11 cellular contexts compared by ENCODE assay signal in genomic region chr5:15807861-15808260, GRCh38.
A peak's percentile ranks its signal among the peaks of the same experiment; 100 is the strongest.
DNase-seq lines count a peak whose midpoint lies in the region; ATAC-seq, FAIRE-seq and TF ChIP-seq lines count a peak whose summit lies in the region.
"Had no signal": no experiment of that assay in that cellular context is flagged by ENCODE, and none has a peak within 500 bp of the region (broad histone marks: within the 10 kb centered on the region; RNA-seq: fewer than 3 reads in every experiment).

No MANE protein-coding gene starts in this region.

- H3K27ac Mint-ChIP-seq in T-cell (no peak overlapping the region), progenitor cell of endocrine pancreas (no peak overlapping the region)
- H3K27ac Mint-ChIP-seq: activated B cell treated with CpG ODN at 0.5 μM for 24 hours; stimulated activated naive B cell treated with anti-CD40 and anti-IgM and Interleukin-4, amounts not matched to agents 10 μg/mL and 1 μg/mL and 100 μg/mL, for 72 hours had no signal

- no peak overlapping the region for H2BK120ac ChIP-seq in mesenchymal stem cell (ENCODE audit: low read depth, low read length)

- H3K36me3 ChIP-seq in BE2C (no peaks in the 10 kb centered on the region), endothelial cell of umbilical vein (ENCODE audit: control insufficient read depth in 2 of 2, extremely low read depth in 1 of 2, insufficient read depth in 2 of 2, low read length in 2 of 2) (no peaks in the 10 kb centered on the region), mesenchymal stem cell (ENCODE audit: control insufficient read depth in 1 of 2, insufficient read depth in 2 of 2, low read depth in 1 of 2, low read length in 2 of 2) (no peaks in the 10 kb centered on the region)

- POLR2A ChIA-PET in endothelial cell of umbilical vein (lab: Charles Lee) (interaction anchor here (0.9 kb wide), 1 partner anchor 13 kb away, joined by 3 read pairs; no protein-coding TSS in a partner anchor), T-cell (lab: Charles Lee) (no interaction called here)

- no TSS peak for BruUV-seq in endothelial cell of umbilical vein (replicated peaks; lab: Mats Ljungman, UMichigan)

- no peak overlapping the region for H3K4ac ChIP-seq in mesenchymal stem cell (ENCODE audit: low read depth in 1 of 2, low read length in 2 of 2)

- dilution Hi-C loops in endothelial cell of umbilical vein (cut with MboI; ENCODE audit: extremely low pct_ligation_motif_present, low sequenced_read_pairs) = no loop called here

- H2BK12ac ChIP-seq in mesenchymal stem cell (ENCODE audit: low read length in 2 of 2) = no peak overlapping the region

- H3K27me3 ChIP-seq in BE2C = no peaks in the 10 kb centered on the region
- no peaks in the 10 kb centered on the region for H3K27me3 ChIP-seq in endothelial cell of umbilical vein (ENCODE audit: control insufficient read depth in 2 of 2, insufficient read depth in 2 of 2, low read length in 2 of 2)
- H3K27me3 ChIP-seq in mesenchymal stem cell (ENCODE audit: control insufficient read depth in 1 of 2, insufficient read depth in 1 of 2, low read length in 2 of 2) = no peaks in the 10 kb centered on the region

- H3K4me3 Mint-ChIP-seq in T-cell (no peak overlapping the region), progenitor cell of endocrine pancreas (ENCODE audit: low read depth) (no peak overlapping the region)
- H3K4me3 Mint-ChIP-seq: activated B cell treated with CpG ODN at 0.5 μM for 24 hours; stimulated activated naive B cell treated with anti-CD40 and anti-IgM and Interleukin-4, amounts not matched to agents 10 μg/mL and 1 μg/mL and 100 μg/mL, for 72 hours had no signal

- H4K8ac ChIP-seq in mesenchymal stem cell (ENCODE audit: low read length) = no peak overlapping the region

- no peaks in the 10 kb centered on the region for H3K9me1 ChIP-seq in endothelial cell of umbilical vein (replicated peaks; ENCODE audit: control insufficient read depth, extremely low read depth, insufficient read depth, low read length)

- H3K9ac ChIP-seq in endothelial cell of umbilical vein (replicated peaks; ENCODE audit: extremely low read depth, insufficient read depth, low read length) (peak overlapping the region; percentile 8), mesenchymal stem cell (ENCODE audit: low read length) (peak overlapping the region; percentile 69)

- H3K4me3 ChIP-seq in BE2C (ENCODE audit: low read depth, low read length) (no peak overlapping the region), endothelial cell of umbilical vein (replicated peaks in 1 of 3; ENCODE audit: insufficient read depth in 1 of 3, low read depth in 1 of 3, low read length in 3 of 3) (no peak overlapping the region), mesenchymal stem cell (ENCODE audit: insufficient read depth in 1 of 2, low read depth in 1 of 2, low read length in 2 of 2) (peak overlapping the region in 1 of 2 experiments; percentile 19)

- H3K18ac ChIP-seq in mesenchymal stem cell (ENCODE audit: low read depth in 1 of 2, low read length in 2 of 2) = no peak overlapping the region

- H3K9me3 Mint-ChIP-seq in T-cell = peaks cover under 1 to 13% (median 10%) of the 10 kb centered on the region in 3 donors
- H3K9me3 Mint-ChIP-seq in progenitor cell of endocrine pancreas (ENCODE audit: low read depth) = peaks cover 17% of the 10 kb centered on the region

- H3K27me3 Mint-ChIP-seq in T-cell (no peaks in the 10 kb centered on the region), progenitor cell of endocrine pancreas (no peaks in the 10 kb centered on the region)
- H3K27me3 Mint-ChIP-seq: activated B cell treated with CpG ODN at 0.5 μM for 24 hours; stimulated activated naive B cell treated with anti-CD40 and anti-IgM and Interleukin-4, amounts not matched to agents 10 μg/mL and 1 μg/mL and 100 μg/mL, for 72 hours had no signal

- H2BK5ac ChIP-seq in mesenchymal stem cell (ENCODE audit: low read depth, low read length, poor library complexity, severe bottlenecking) = no peak overlapping the region

- H2BK15ac ChIP-seq in mesenchymal stem cell (ENCODE audit: low read depth, poor library complexity, severe bottlenecking) = no peak overlapping the region

- H3K4me1 ChIP-seq in BE2C (peaks cover 8% of the 10 kb centered on the region), endothelial cell of umbilical vein (ENCODE audit: control insufficient read depth, extremely low read depth, insufficient read depth, low read length) (peaks cover 15% of the 10 kb centered on the region), mesenchymal stem cell (ENCODE audit: control insufficient read depth, insufficient read depth, low read depth, low read length) (peaks cover 9% of the 10 kb centered on the region)

- H2AFZ ChIP-seq in endothelial cell of umbilical vein (ENCODE audit: low read depth, low read length) (no peak overlapping the region), mesenchymal stem cell (ENCODE audit: low read depth, low read length) (no peak overlapping the region)

- H3K4me1 Mint-ChIP-seq in T-cell = no peaks in the 10 kb centered on the region
- H3K4me1 Mint-ChIP-seq in progenitor cell of endocrine pancreas (ENCODE audit: low read depth) = peaks cover 2% of the 10 kb centered on the region
- H3K4me1 Mint-ChIP-seq: activated B cell treated with CpG ODN at 0.5 μM for 24 hours; stimulated activated naive B cell treated with anti-CD40 and anti-IgM and Interleukin-4, amounts not matched to agents 10 μg/mL and 1 μg/mL and 100 μg/mL, for 72 hours had no signal

- ATAC-seq in HG03469 (IDR thresholded peaks at IDR 0.05; ENCODE audit: unreplicated experiment) (no peak), T-cell (replicated peaks in 1 of 4) (no peak), GM21381 (IDR thresholded peaks at IDR 0.05; ENCODE audit: unreplicated experiment) (no peak)
- ATAC-seq: stimulated activated naive B cell treated with anti-CD40 and anti-IgM and Interleukin-4, amounts not matched to agents 10 μg/mL and 1 μg/mL and 100 μg/mL, for 72 hours had no signal

- no peaks in the 10 kb centered on the region for H3K36me3 Mint-ChIP-seq in T-cell
- H3K36me3 Mint-ChIP-seq in progenitor cell of endocrine pancreas (ENCODE audit: insufficient read depth) = peaks cover 5% of the 10 kb centered on the region
- H3K36me3 Mint-ChIP-seq: stimulated activated naive B cell treated with anti-CD40 and anti-IgM and Interleukin-4, amounts not matched to agents 10 μg/mL and 1 μg/mL and 100 μg/mL, for 72 hours had no signal

- no peak overlapping the region for H3K23ac ChIP-seq in mesenchymal stem cell (ENCODE audit: low read length in 2 of 2)

- H3K27ac ChIP-seq in endothelial cell of umbilical vein (ENCODE audit: insufficient read depth, low read depth, low read length) = peak overlapping the region; percentile 35
- H3K27ac ChIP-seq in mesenchymal stem cell (ENCODE audit: low read length, poor library complexity, severe bottlenecking) = peak overlapping the region; percentile 21

- intact Hi-C loops in endothelial cell of umbilical vein (cut with micrococcal nuclease) = loop anchor here (1.0 to 5.0 kb wide), 3 partner anchors 16 to 306 kb away; partner anchors contain the start of gene FBXL7

- TF ChIP-seq CTCF in BE2C (IDR thresholded peaks at IDR 0.05; ENCODE audit: low read depth, low read length) (peak; percentile 65), endothelial cell of umbilical vein (IDR thresholded peaks at IDR 0.05; ENCODE audit: extremely low read depth in 1 of 2, insufficient read depth in 1 of 2, low read depth in 1 of 2, low read length in 2 of 2) (peak; percentile 33 to 47), progenitor cell of endocrine pancreas (IDR thresholded peaks at IDR 0.05; ENCODE audit: unreplicated experiment) (no peak)

- peak; percentile 76 for DNase-seq in BE2C
- peak; percentile 71 for DNase-seq in NCI-H1694 treated with DMSO at 0.1 percent for 48 hours (lab: John Stamatoyannopoulos, UW)
- DNase-seq in endothelial cell of umbilical vein (ENCODE audit: low read depth, low spot score) = peak; percentile 90
- no peak for DNase-seq in mesenchymal stem cell
- no peak for DNase-seq in T-cell
- DNase-seq in progenitor cell of endocrine pancreas (ENCODE audit: low spot score, unreplicated experiment) = no peak
- DNase-seq: activated B cell treated with CpG ODN at 0.5 μM for 24 hours; activated effector memory CD4-positive, alpha-beta T cell treated with anti-CD3 and anti-CD28 coated beads, Interleukin-2, amount 50 U/mL, for 16 hours; stimulated activated naive B cell treated with anti-CD40 and anti-IgM and Interleukin-4, amounts not matched to agents 10 μg/mL and 1 μg/mL and 100 μg/mL, for 72 hours had no signal

- WGBS in mesenchymal stem cell = 85% methylated on average over 4 of the region's 5 CpGs

- H4K20me1 ChIP-seq in endothelial cell of umbilical vein (replicated peaks; ENCODE audit: control insufficient read depth, extremely low read depth, insufficient read depth, low read length) = no peaks in the 10 kb centered on the region

- H4K91ac ChIP-seq in mesenchymal stem cell (ENCODE audit: low read length) = no peak overlapping the region

- H3K79me2 ChIP-seq in endothelial cell of umbilical vein (ENCODE audit: control insufficient read depth, insufficient read depth, low read length) = no peaks in the 10 kb centered on the region

- H3K9me3 ChIP-seq in BE2C (no peaks in the 10 kb centered on the region), endothelial cell of umbilical vein (replicated peaks; ENCODE audit: control insufficient read depth, insufficient read depth, low read length) (no peaks in the 10 kb centered on the region), mesenchymal stem cell (ENCODE audit: control insufficient read depth, low read length) (peaks cover 15% of the 10 kb centered on the region)

- H3K14ac ChIP-seq in mesenchymal stem cell (ENCODE audit: low read length in 2 of 2) = no peak overlapping the region

- H2AK5ac ChIP-seq in mesenchymal stem cell (ENCODE audit: low read length, severe bottlenecking) = no peak overlapping the region

- peak; percentile 76 for FAIRE-seq in endothelial cell of umbilical vein (lab: Jason Lieb, UNC)

- H3K4me2 ChIP-seq in endothelial cell of umbilical vein (ENCODE audit: insufficient read depth, low read length) (no peak overlapping the region), mesenchymal stem cell (ENCODE audit: low read length, poor library complexity, severe bottlenecking) (no peak overlapping the region)

- CTCF ChIA-PET in endothelial cell of umbilical vein (lab: Charles Lee) (interaction anchor here (0.6 to 4.2 kb wide), 20 partner anchors 9 to 702 kb away, joined by 3 to 79 read pairs (median 5); partner anchors contain the start of gene FBXL7), T-cell (lab: Charles Lee) (no interaction called here)

- TF ChIP-seq POLR2A in endothelial cell of umbilical vein (IDR thresholded peaks at IDR 0.05; ENCODE audit: low read depth, low read length) = no peak

- peaks cover 19% of the 10 kb centered on the region for H3K79me1 ChIP-seq in mesenchymal stem cell (replicated peaks; ENCODE audit: low read length, poor library complexity, severe bottlenecking)

TF ChIP-seq in endothelial cell of umbilical vein, 7 proteins besides CTCF, POLR2A, EP300 and RAD21 (continues in another document):
- TF ChIP-seq MYC (IDR thresholded peaks at IDR 0.05; ENCODE audit: low read depth, low read length) (no peak), POLR2AphosphoS5 (IDR thresholded peaks at IDR 0.05; ENCODE audit: insufficient read depth, low read depth, low read length) (no peak), EZH2 (IDR thresholded peaks at IDR 0.05; ENCODE audit: borderline replicate concordance, low read depth, low read length, severe bottlenecking) (no peak)

Comparison
In these comparisons a context has a peak if more than half of its experiments do, and no peak if none do; other contexts are left out.
1. DNase-seq: peak in BE2C (single experiment), NCI-H1694 treated with DMSO at 0.1 percent for 48 hours (single experiment) and endothelial cell of umbilical vein (single experiment); none in mesenchymal stem cell (single experiment), T-cell (0 of 34) and progenitor cell of endocrine pancreas (single experiment).